1 cellular context compared by ENCODE assay signal in genomic region chr2:164535280-164536025, GRCh38.
TF ChIP-seq lines count a peak whose summit lies in the region.

No MANE protein-coding gene starts in this region.

TF ChIP-seq in HEK293, 187 proteins besides CTCF, POLR2A, EP300 and RAD21 (continued from another document):
- TF ChIP-seq PRDM6 (tag by site-specific recombination; IDR thresholded peaks at IDR 0.05), result peak; percentile 54
